8 cellular contexts compared by ENCODE assay signal in the genomic region with DNA sequence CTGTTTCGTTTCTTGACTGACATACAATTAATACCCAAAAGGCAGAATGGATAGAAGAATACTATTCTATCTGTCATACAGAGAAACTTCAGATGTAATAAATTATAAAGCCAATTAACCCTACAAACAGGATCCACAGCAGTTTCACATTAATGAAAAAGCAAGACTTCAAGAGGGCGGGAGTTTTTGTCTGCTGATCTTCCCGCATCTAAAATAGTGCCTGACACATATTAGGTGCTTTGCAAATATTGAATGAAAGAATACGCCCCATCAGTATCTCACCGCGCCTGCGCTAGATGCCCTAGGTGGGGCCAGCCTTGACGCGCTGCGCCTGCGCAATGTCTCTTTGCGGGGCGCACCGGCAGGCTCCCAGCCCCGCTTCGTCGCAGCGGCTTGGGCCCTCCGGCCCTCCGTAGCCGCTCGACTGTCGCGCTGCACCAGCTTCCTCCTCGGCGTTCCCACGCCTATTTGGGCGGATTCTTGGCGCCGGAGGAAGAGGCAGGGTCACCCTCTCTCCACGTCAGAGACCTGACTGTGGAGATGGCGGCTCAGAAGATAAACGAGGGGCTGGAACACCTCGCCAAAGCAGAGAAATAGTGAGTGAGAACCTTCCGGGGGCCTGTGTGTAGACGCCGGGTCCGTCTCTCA. TPM values are rescaled to one million over a fixed set of nuclear protein-coding genes. Genes with fewer than 3 reads are reported as not detected.
DNase-seq lines count a peak whose midpoint lies in the region; ATAC-seq and TF ChIP-seq lines count a peak whose summit lies in the region.

A gene (plus strand): TSS at position 465 of the 648 bp plus-strand sequence. CDS start 76 bp downstream, at position 541.

- 1% methylated on average over 38 of the region's 38 CpGs for WGBS in prostate gland
- WGBS in urinary bladder, result under 1% methylated on average over 38 of the region's 38 CpGs

- peaks cover 47% of the 10 kb centered on the region for H3K4me1 Mint-ChIP-seq in T-helper 17 cell

- DNase-seq in GM13977 (ENCODE audit: low spot score) (peak; percentile 96), NCI-H146 treated with DMSO at 0.1 percent for 48 hours (lab: John Stamatoyannopoulos, UW; ENCODE audit: unreplicated experiment) (peak; percentile 92), T-helper 17 cell (peak; percentile 85 to 90 (median 87)), amygdala (lab: John Stamatoyannopoulos, UW) (peak in 55 of 56 donors; percentile 48 to 95 (median 83)), left ventricle myocardium superior (peak; percentile 96), prostate gland (ENCODE audit: low spot score) (peak; percentile 78)

- in situ Hi-C loops in GM13977 (cut with MboI; ENCODE audit: low pct_unique_long_range_greater_than_20kb, low sequenced_read_pairs, unreplicated experiment), result no loop called here

- no peak for TF ChIP-seq CTCF in GM13977 (IDR thresholded peaks at IDR 0.05; ENCODE audit: extremely low read depth, insufficient read depth, missing control alignments)
- peak in 1 of 4 experiments; percentile 22 for TF ChIP-seq CTCF in prostate gland (IDR thresholded peaks at IDR 0.05)

- H3K27me3 Mint-ChIP-seq in T-helper 17 cell, result peaks cover 6% of the 10 kb centered on the region

- peak; percentile 38 for TF ChIP-seq POLR2A in prostate gland (IDR thresholded peaks at IDR 0.05)

- no peaks in the 10 kb centered on the region for H3K4me1 ChIP-seq in prostate gland (replicated peaks)
- peaks cover 3% of the 10 kb centered on the region for H3K4me1 ChIP-seq in urinary bladder (ENCODE audit: insufficient read depth)

- peak within 1 kb of the TSS; percentile 98 for H3K4me3 Mint-ChIP-seq in T-helper 17 cell

- peak within 1 kb of the TSS; percentile 94 for H3K27ac Mint-ChIP-seq in T-helper 17 cell

- no peaks in the 10 kb centered on the region for H3K27me3 ChIP-seq in prostate gland (replicated peaks; ENCODE audit: insufficient read depth)

- intact Hi-C loops in left ventricle myocardium superior (cut with micrococcal nuclease), result loop anchor here (10.0 kb wide), 1 partner anchor 71 kb away; a partner anchor contains a TSS
- intact Hi-C loops in prostate gland (cut with DNase I), result loop anchor here (10.0 kb wide), 2 partner anchors 721 to 821 kb away; a partner anchor contains a TSS

- H3K36me3 ChIP-seq in prostate gland (no peaks in the 10 kb centered on the region), urinary bladder (ENCODE audit: insufficient read depth) (no peaks in the 10 kb centered on the region)

- H3K4me3 ChIP-seq in prostate gland (peak within 1 kb of the TSS; percentile 85 to 89), urinary bladder (ENCODE audit: low read depth, low read length) (peak within 1 kb of the TSS; percentile 88)

- ATAC-seq in HG02870 (IDR thresholded peaks at IDR 0.05; ENCODE audit: unreplicated experiment) (peak; percentile 74), T-helper 17 cell (peak; percentile 91), left ventricle myocardium superior (peak; percentile 93)

- peak within 1 kb of the TSS; percentile 85 to 92 for H3K27ac ChIP-seq in prostate gland
- peak within 1 kb of the TSS; percentile 62 for H3K27ac ChIP-seq in urinary bladder (ENCODE audit: low read depth)

- H3K36me3 Mint-ChIP-seq in T-helper 17 cell (ENCODE audit: low read depth), result peaks cover 2% of the 10 kb centered on the region

- H3K9me3 ChIP-seq in T-helper 17 cell (ENCODE audit: control insufficient read depth, low read length, poor library complexity, severe bottlenecking) (no peaks in the 10 kb centered on the region), prostate gland (no peaks in the 10 kb centered on the region)

RNA-seq across cellular contexts. Expression of the gene that starts here (rescaled TPM):
- total RNA-seq in T-helper 17 cell, result 10 to 100 TPM; 31.2 to 37.9 TPM
- total RNA-seq in left ventricle myocardium superior, result 26.2 TPM
- total RNA-seq in prostate gland, result 10 to 100 TPM; 23.2 to 47.5 TPM
- 80.3 TPM for total RNA-seq in urinary bladder
- 20.8 TPM for polyA plus RNA-seq in urinary bladder

Comparison
In these comparisons a context has a peak if more than half of its experiments do, and no peak if none do; other contexts are left out.
1. Peak in every context shown above with its lines: DNase-seq, ATAC-seq, H3K4me3 ChIP-seq and H3K27ac ChIP-seq.